In the genomic region with DNA sequence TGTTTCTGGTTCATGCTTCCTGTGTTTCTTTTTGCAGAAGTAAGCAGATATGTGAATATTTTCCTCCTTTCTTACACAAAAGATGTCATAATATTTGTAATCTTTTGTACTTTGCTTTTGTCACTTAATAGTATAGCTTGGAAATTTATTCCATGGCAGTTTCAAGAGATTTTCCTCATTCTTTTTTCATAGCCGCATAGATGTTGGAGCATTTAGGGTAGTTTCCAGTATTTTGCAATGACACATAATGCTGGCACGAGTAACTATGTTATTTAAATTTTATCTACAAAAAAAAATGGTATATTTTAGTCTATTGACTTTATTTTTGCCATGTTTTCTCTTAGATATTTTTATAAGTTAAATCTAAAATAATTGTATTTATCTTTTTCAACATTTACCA, we compare ENCODE assay signal across 18 cellular contexts.
"Had no signal": no experiment of that assay in that cellular context is flagged by ENCODE, and none has a peak within 500 bp of the region (broad histone marks: within the 10 kb centered on the region; RNA-seq: fewer than 3 reads in every experiment).

No MANE protein-coding gene starts in this region.

- H3K4me3 Mint-ChIP-seq: natural killer cell treated with Interleukin-12 subunit alpha and Interleukin-12 subunit beta and Interleukin-15 and Interleukin-18, amount 100 ng/mL, for 72 hours; neural progenitor cell; stimulated activated naive CD8-positive, alpha-beta T cell treated with anti-CD3 and anti-CD28 coated beads, Interleukin-15, amount 100 ng/mL, for 72 hours had no signal

- ATAC-seq: foreskin keratinocyte; gastroesophageal sphincter; heart left ventricle; left ventricle myocardium superior; lower lobe of right lung; natural killer cell treated with Interleukin-12 subunit alpha and Interleukin-12 subunit beta and Interleukin-15 and Interleukin-18, amount 100 ng/mL, for 72 hours; sciatic nerve; stimulated activated naive CD8-positive, alpha-beta T cell treated with anti-CD3 and anti-CD28 coated beads, Interleukin-15, amount 100 ng/mL, for 72 hours had no signal

- DNase-seq: dermis blood vessel endothelial cell; effector memory CD4-positive, alpha-beta T cell; foreskin keratinocyte; heart left ventricle; left ventricle myocardium superior; lower lobe of right lung; nucleus accumbens; stimulated activated CD4-positive, alpha-beta T cell treated with anti-CD3 and anti-CD28 coated beads, Interleukin-12 subunit alpha, Interleukin-12 subunit beta, amount 100 ng/mL, for 4 hours; stimulated activated CD4-positive, alpha-beta T cell treated with anti-CD3 and anti-CD28 coated beads, Interleukin-1b, Interleukin-23, amount 100 ng/mL, for 48 hours; stimulated activated CD4-positive, alpha-beta T cell treated with anti-CD3 and anti-CD28 coated beads, Interleukin-4, amount 100 ng/mL, for 1 hour; stimulated activated CD8-positive, alpha-beta memory T cell treated with anti-CD3 and anti-CD28 coated beads, Interleukin-4, amount 100 ng/mL, for 48 hours; stimulated activated naive CD4-positive, alpha-beta T cell; stimulated activated naive CD8-positive, alpha-beta T cell treated with anti-CD3 and anti-CD28 coated beads, Interleukin-15, amount 100 ng/mL, for 72 hours; transverse colon had no signal

- H3K9me3 Mint-ChIP-seq: natural killer cell treated with Interleukin-12 subunit alpha and Interleukin-12 subunit beta and Interleukin-15 and Interleukin-18, amount 100 ng/mL, for 72 hours; neural progenitor cell had no signal

- H3K4me1 Mint-ChIP-seq: neural progenitor cell had no signal

- H3K27ac Mint-ChIP-seq: natural killer cell treated with Interleukin-12 subunit alpha and Interleukin-12 subunit beta and Interleukin-15 and Interleukin-18, amount 100 ng/mL, for 72 hours; neural progenitor cell; stimulated activated naive CD8-positive, alpha-beta T cell treated with anti-CD3 and anti-CD28 coated beads, Interleukin-15, amount 100 ng/mL, for 72 hours had no signal

- H3K27me3 Mint-ChIP-seq: natural killer cell treated with Interleukin-12 subunit alpha and Interleukin-12 subunit beta and Interleukin-15 and Interleukin-18, amount 100 ng/mL, for 72 hours; stimulated activated naive CD8-positive, alpha-beta T cell treated with anti-CD3 and anti-CD28 coated beads, Interleukin-15, amount 100 ng/mL, for 72 hours had no signal
